1 cellular context compared by ENCODE assay signal in genomic region chr1:206674236-206674635, GRCh38.
TF ChIP-seq lines count a peak whose summit lies in the region.

No MANE protein-coding gene starts in this region.

TF ChIP-seq in HepG2, 621 proteins besides CTCF, POLR2A, EP300 and RAD21:
- no peak for TF ChIP-seq ZNF276 (CRISPR knock-in tag; IDR thresholded peaks at IDR 0.05; ENCODE audit: low read depth)
- no peak for TF ChIP-seq ISL2 (CRISPR knock-in tag; IDR thresholded peaks at IDR 0.05)
- TF ChIP-seq ZNF512 (CRISPR knock-in tag; IDR thresholded peaks at IDR 0.05): no peak
- no peak for TF ChIP-seq SMYD3 (CRISPR knock-in tag; IDR thresholded peaks at IDR 0.05)
- no peak for TF ChIP-seq WIZ (CRISPR knock-in tag; IDR thresholded peaks at IDR 0.05)
- no peak for TF ChIP-seq ZNF605 (CRISPR knock-in tag; IDR thresholded peaks at IDR 0.05)
- no peak for TF ChIP-seq ZNF282 (IDR thresholded peaks at IDR 0.05; ENCODE audit: partially characterized antibody)
- no peak for TF ChIP-seq ZNF549 (CRISPR knock-in tag; IDR thresholded peaks at IDR 0.05)
- TF ChIP-seq AHDC1 (CRISPR knock-in tag; IDR thresholded peaks at IDR 0.05; ENCODE audit: borderline replicate concordance): no peak
- no peak for TF ChIP-seq ZNF556 (CRISPR knock-in tag; IDR thresholded peaks at IDR 0.05; ENCODE audit: borderline replicate concordance)
- TF ChIP-seq FOXK2 (IDR thresholded peaks at IDR 0.05): no peak
- TF ChIP-seq ZNF878 (CRISPR knock-in tag; IDR thresholded peaks at IDR 0.05): no peak
- TF ChIP-seq ZNF607 (CRISPR knock-in tag; IDR thresholded peaks at IDR 0.05; ENCODE audit: borderline replicate concordance): no peak
- TF ChIP-seq PAXIP1 (CRISPR knock-in tag; conservative IDR thresholded peaks at IDR 0.05): no peak
- no peak for TF ChIP-seq ZNF484 (CRISPR knock-in tag; IDR thresholded peaks at IDR 0.05; ENCODE audit: borderline replicate concordance, low read depth)
- no peak for TF ChIP-seq ZNF142 (CRISPR knock-in tag; IDR thresholded peaks at IDR 0.05)
